Comparison of ENCODE assay signal across 8 cellular contexts in the genomic region with DNA sequence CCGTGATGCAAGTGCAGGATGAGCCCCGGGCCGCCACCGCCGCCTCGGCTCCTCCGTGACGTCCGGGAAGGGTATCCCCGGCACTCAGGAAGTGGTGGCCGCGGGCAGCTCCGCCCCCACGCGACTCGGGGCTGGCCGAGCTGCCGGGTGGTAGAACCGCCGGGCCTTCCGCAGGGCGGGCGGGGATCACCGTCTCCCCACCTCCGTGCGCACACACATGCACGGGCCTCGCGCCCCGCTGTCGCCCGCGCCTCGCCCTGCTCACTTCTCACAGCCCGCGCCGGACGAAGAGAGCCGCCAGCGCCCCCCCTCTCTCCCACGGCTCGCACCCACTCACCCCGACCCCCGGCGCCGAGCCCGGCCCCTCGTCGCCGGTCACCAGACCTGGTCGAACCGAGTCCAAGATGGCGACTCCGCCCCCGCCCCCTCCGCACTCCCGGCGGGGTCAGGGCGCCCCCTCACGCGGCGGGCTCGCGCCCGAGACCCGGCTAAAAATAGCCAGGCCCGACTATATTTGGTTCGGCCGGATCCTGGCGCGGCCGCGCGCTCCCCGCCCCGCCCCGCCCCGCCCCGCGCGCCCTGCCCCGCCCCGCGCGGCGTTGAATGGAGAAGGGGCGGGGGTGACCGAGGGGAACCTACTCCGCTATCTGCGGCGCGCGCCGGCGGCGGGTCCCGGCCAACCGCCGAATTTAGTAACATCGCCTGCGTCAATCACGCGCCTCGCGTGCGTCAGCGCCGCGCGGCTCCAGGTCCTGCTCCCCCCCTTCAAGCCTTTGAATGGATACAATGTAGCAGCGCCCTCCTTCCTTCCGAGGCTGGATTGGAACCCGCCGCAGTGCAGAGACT. TPM values are rescaled to one million over a fixed set of nuclear protein-coding genes. Genes with fewer than 3 reads are reported as not detected.
A peak's percentile ranks its signal among the peaks of the same experiment; 100 is the strongest.
DNase-seq lines count a peak whose midpoint lies in the region; ATAC-seq and TF ChIP-seq lines count a peak whose summit lies in the region.

No MANE protein-coding gene starts in this region.

- intact Hi-C loops in esophagus squamous epithelium (cut with DNase I): no loop called here

- peak overlapping the region; percentile 92 for H3K27ac Mint-ChIP-seq in activated T-cell treated with anti-CD3 and anti-CD28 coated beads, Interleukin-2, amount 50 U/mL, for 72 hours
- H3K27ac Mint-ChIP-seq in naive B cell: peak overlapping the region; percentile 97 to 100 (median 100)
- H3K27ac Mint-ChIP-seq in stimulated activated effector memory CD8-positive, alpha-beta T cell treated with anti-CD3 and anti-CD28 coated beads, Interleukin-12 subunit alpha, Interleukin-12 subunit beta, amount 100 ng/mL, for 72 hours: peak overlapping the region; percentile 74

- H3K4me1 ChIP-seq in esophagus squamous epithelium: peaks cover 16 to 51% (median 19%) of the 10 kb centered on the region in 3 donors

- no peaks in the 10 kb centered on the region for H3K9me3 Mint-ChIP-seq in activated T-cell treated with anti-CD3 and anti-CD28 coated beads, Interleukin-2, amount 50 U/mL, for 72 hours
- H3K9me3 Mint-ChIP-seq in naive B cell: no peaks in the 10 kb centered on the region
- H3K9me3 Mint-ChIP-seq in stimulated activated effector memory CD8-positive, alpha-beta T cell treated with anti-CD3 and anti-CD28 coated beads, Interleukin-12 subunit alpha, Interleukin-12 subunit beta, amount 100 ng/mL, for 72 hours: no peaks in the 10 kb centered on the region

- peaks cover 3 to 4% of the 10 kb centered on the region in 2 donors for H3K36me3 Mint-ChIP-seq in activated T-cell treated with anti-CD3 and anti-CD28 coated beads, Interleukin-2, amount 50 U/mL, for 72 hours (ENCODE audit: insufficient read depth in 2 of 2)
- H3K36me3 Mint-ChIP-seq in naive B cell: no peaks in the 10 kb centered on the region
- peaks cover 56% of the 10 kb centered on the region for H3K36me3 Mint-ChIP-seq in stimulated activated effector memory CD8-positive, alpha-beta T cell treated with anti-CD3 and anti-CD28 coated beads, Interleukin-12 subunit alpha, Interleukin-12 subunit beta, amount 100 ng/mL, for 72 hours

- H3K27ac ChIP-seq in esophagus squamous epithelium: peak overlapping the region; percentile 94 to 99 (median 98)

- H3K4me1 Mint-ChIP-seq in activated T-cell treated with anti-CD3 and anti-CD28 coated beads, Interleukin-2, amount 50 U/mL, for 72 hours (ENCODE audit: low read depth): peaks cover 73% of the 10 kb centered on the region
- peaks cover 43 to 58% (median 51%) of the 10 kb centered on the region in 3 donors for H3K4me1 Mint-ChIP-seq in naive B cell
- H3K4me1 Mint-ChIP-seq in stimulated activated effector memory CD8-positive, alpha-beta T cell treated with anti-CD3 and anti-CD28 coated beads, Interleukin-12 subunit alpha, Interleukin-12 subunit beta, amount 100 ng/mL, for 72 hours: peaks cover 51% of the 10 kb centered on the region

- ATAC-seq in GM21723 (IDR thresholded peaks at IDR 0.05; ENCODE audit: unreplicated experiment): peak; percentile 57
- peak; percentile 69 to 71 for ATAC-seq in activated T-cell treated with anti-CD3 and anti-CD28 coated beads, Interleukin-2, amount 50 U/mL, for 72 hours (replicated peaks in 1 of 2)
- peak; percentile 57 to 58 for ATAC-seq in naive B cell (ENCODE audit: low read depth in 2 of 2)
- ATAC-seq in stimulated activated effector memory CD8-positive, alpha-beta T cell treated with anti-CD3 and anti-CD28 coated beads, Interleukin-12 subunit alpha, Interleukin-12 subunit beta, amount 100 ng/mL, for 72 hours: peak; percentile 79

- H3K4me3 ChIP-seq in esophagus squamous epithelium: peak overlapping the region; percentile 73 to 94 (median 88)

- peaks cover 0 to 29% (median 3%) of the 10 kb centered on the region in 4 donors for H3K27me3 ChIP-seq in esophagus squamous epithelium

- 0% methylated on average over 3 to 19 of the region's 114 CpGs for WGBS in esophagus squamous epithelium, 2 donors

- DNase-seq in DMS79 treated with DMSO at 0.1 percent for 48 hours (lab: John Stamatoyannopoulos, UW): peak; percentile 32
- DNase-seq in KG1 (lab: John Stamatoyannopoulos, UW): peak; percentile 76
- peak; percentile 97 for DNase-seq in activated T-cell treated with anti-CD3 and anti-CD28 coated beads, Interleukin-2, amount 50 U/mL, for 72 hours
- peak; percentile 57 for DNase-seq in esophagus squamous epithelium (lab: John Stamatoyannopoulos, UW)
- peak; percentile 99 for DNase-seq in naive B cell
- DNase-seq in stimulated activated effector memory CD8-positive, alpha-beta T cell treated with anti-CD3 and anti-CD28 coated beads, Interleukin-12 subunit alpha, Interleukin-12 subunit beta, amount 100 ng/mL, for 72 hours (ENCODE audit: low spot score in 2 of 2): peak; percentile 92 to 96

- TF ChIP-seq POLR2A in esophagus squamous epithelium (IDR thresholded peaks at IDR 0.05): peak in 2 of 4 donors; percentile 77 to 84

- H3K4me3 Mint-ChIP-seq in activated T-cell treated with anti-CD3 and anti-CD28 coated beads, Interleukin-2, amount 50 U/mL, for 72 hours: peak overlapping the region; percentile 94 to 99
- H3K4me3 Mint-ChIP-seq in naive B cell: peak overlapping the region; percentile 92 to 100 (median 98)
- peak overlapping the region; percentile 98 for H3K4me3 Mint-ChIP-seq in stimulated activated effector memory CD8-positive, alpha-beta T cell treated with anti-CD3 and anti-CD28 coated beads, Interleukin-12 subunit alpha, Interleukin-12 subunit beta, amount 100 ng/mL, for 72 hours

- TF ChIP-seq CTCF in esophagus squamous epithelium (IDR thresholded peaks at IDR 0.05): peak in 2 of 6 experiments; percentile 1 to 19

- no peaks in the 10 kb centered on the region for H3K9me3 ChIP-seq in esophagus squamous epithelium

- H3K27me3 Mint-ChIP-seq in activated T-cell treated with anti-CD3 and anti-CD28 coated beads, Interleukin-2, amount 50 U/mL, for 72 hours (ENCODE audit: low read depth): peaks cover 20% of the 10 kb centered on the region
- H3K27me3 Mint-ChIP-seq in naive B cell: peaks cover 26 to 30% (median 29%) of the 10 kb centered on the region in 3 donors

- no peaks in the 10 kb centered on the region for H3K36me3 ChIP-seq in esophagus squamous epithelium

TF ChIP-seq in PFSK-1, 5 proteins besides CTCF, POLR2A, EP300 and RAD21:
- TF ChIP-seq, protein P1, sequence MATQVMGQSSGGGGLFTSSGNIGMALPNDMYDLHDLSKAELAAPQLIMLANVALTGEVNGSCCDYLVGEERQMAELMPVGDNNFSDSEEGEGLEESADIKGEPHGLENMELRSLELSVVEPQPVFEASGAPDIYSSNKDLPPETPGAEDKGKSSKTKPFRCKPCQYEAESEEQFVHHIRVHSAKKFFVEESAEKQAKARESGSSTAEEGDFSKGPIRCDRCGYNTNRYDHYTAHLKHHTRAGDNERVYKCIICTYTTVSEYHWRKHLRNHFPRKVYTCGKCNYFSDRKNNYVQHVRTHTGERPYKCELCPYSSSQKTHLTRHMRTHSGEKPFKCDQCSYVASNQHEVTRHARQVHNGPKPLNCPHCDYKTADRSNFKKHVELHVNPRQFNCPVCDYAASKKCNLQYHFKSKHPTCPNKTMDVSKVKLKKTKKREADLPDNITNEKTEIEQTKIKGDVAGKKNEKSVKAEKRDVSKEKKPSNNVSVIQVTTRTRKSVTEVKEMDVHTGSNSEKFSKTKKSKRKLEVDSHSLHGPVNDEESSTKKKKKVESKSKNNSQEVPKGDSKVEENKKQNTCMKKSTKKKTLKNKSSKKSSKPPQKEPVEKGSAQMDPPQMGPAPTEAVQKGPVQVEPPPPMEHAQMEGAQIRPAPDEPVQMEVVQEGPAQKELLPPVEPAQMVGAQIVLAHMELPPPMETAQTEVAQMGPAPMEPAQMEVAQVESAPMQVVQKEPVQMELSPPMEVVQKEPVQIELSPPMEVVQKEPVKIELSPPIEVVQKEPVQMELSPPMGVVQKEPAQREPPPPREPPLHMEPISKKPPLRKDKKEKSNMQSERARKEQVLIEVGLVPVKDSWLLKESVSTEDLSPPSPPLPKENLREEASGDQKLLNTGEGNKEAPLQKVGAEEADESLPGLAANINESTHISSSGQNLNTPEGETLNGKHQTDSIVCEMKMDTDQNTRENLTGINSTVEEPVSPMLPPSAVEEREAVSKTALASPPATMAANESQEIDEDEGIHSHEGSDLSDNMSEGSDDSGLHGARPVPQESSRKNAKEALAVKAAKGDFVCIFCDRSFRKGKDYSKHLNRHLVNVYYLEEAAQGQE (IDR thresholded peaks at IDR 0.05; ENCODE audit: insufficient read depth in 1 of 2, low read depth in 2 of 2, low read length in 2 of 2): 0 out of 4 replicates have a peak, but pooled peaks of 1 of the 2 experiments have one; percentile 14
- TF ChIP-seq SIN3A (IDR thresholded peaks at IDR 0.05; ENCODE audit: borderline replicate concordance, insufficient read depth, low read length): peak; percentile 87; the same call in 1 of the 2 replicates
- no peak for TF ChIP-seq FOXP2 (optimal IDR thresholded peaks at IDR 0.05; ENCODE audit: borderline replicate concordance, extremely low read depth, extremely low read length, insufficient read depth)
- TF ChIP-seq POLR2AphosphoS5 (IDR thresholded peaks at IDR 0.05; ENCODE audit: low read depth, low read length): peak; percentile 45
- 0 out of 2 replicates have a peak, but pooled peaks have one; percentile 55 for TF ChIP-seq TAF1 (IDR thresholded peaks at IDR 0.05; ENCODE audit: borderline replicate concordance, insufficient read depth, low read length)

RNA-seq across cellular contexts. Expression of a gene that starts 2.0 kb away (rescaled TPM):
- 17.0 TPM for polyA plus RNA-seq in PFSK-1 (2012; ENCODE audit: insufficient read length, low read depth)
- 10 to 100 TPM; 53.0 to 53.1 TPM for total RNA-seq in activated T-cell treated with anti-CD3 and anti-CD28 coated beads, Interleukin-2, amount 50 U/mL, for 72 hours
- under 1 TPM in 3 of 4 donors, not detected in 1; 0.08 to 0.76 (median 0.35) TPM for total RNA-seq in esophagus squamous epithelium
- polyA plus RNA-seq in naive B cell (ENCODE audit: low read depth in 6 of 6): 1 to 10 TPM; 1.3 to 5.2 (median 2.5) TPM

Comparison
In these comparisons a context has a peak if more than half of its experiments do, and no peak if none do; other contexts are left out.
1. Peak in every context shown above with its lines: DNase-seq, ATAC-seq, H3K4me3 ChIP-seq and H3K27ac ChIP-seq.
2. DNase-seq: peak in every context shown above with its lines; median percentile 99 in naive B cell; 97 in activated T-cell treated with anti-CD3 and anti-CD28 coated beads, Interleukin-2, amount 50 U/mL, for 72 hours; 94 in stimulated activated effector memory CD8-positive, alpha-beta T cell treated with anti-CD3 and anti-CD28 coated beads, Interleukin-12 subunit alpha, Interleukin-12 subunit beta, amount 100 ng/mL, for 72 hours; 76 in KG1; 57 in esophagus squamous epithelium; 32 in DMS79 treated with DMSO at 0.1 percent for 48 hours.
3. RNA of a gene that starts 2.0 kb away (total RNA-seq): 53.0 to 53.1 TPM in activated T-cell treated with anti-CD3 and anti-CD28 coated beads, Interleukin-2, amount 50 U/mL, for 72 hours; 0.08 to 0.76 TPM in esophagus squamous epithelium; every median in the first group is over 10 times any median in the second.